Comparison of ENCODE assay signal across 32 cellular contexts in the genomic region with DNA sequence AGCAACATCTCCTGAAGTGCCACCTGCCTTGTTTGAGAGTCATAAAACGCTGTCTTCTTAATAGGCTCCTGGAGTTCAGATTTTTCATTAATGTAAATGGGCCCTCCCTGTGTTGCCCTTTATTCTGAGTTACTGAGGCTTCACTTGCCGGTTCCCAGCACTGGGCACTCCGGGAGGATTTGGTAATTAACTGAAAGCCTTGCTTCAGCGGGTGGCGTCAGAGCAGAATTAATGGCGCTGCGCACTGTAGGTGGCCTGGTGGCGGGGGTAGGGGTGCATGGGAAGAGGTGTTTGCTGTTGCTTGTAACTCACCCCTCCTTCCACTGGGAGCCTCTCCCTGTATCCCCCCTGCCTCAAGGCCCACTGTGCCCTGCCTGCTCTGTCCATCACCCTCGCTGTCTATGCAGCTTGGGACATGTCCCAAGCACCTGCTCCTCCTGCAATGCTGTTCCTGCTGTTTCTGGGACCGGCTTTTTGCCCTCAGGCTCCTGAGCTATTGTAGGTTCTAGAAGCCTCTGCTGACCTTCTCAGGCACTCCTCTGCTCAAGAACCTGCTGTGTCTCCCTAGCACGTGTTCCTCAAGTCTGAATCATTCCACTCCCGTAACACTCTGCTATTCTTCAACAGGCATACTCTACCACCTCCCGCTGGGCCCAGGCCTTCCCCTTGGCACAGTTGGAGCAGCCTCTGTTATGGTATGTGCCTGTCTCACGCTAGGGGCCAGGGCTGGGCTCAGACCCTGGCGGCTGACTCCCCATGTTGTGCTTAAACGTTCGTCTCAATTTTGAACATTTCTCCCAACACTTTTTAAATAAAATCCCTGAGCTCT. TPM values are rescaled to one million over a fixed set of nuclear protein-coding genes. Genes with fewer than 3 reads are reported as not detected.
DNase-seq lines count a peak whose midpoint lies in the region; FAIRE-seq and TF ChIP-seq lines count a peak whose summit lies in the region.
"Had no signal": no experiment of that assay in that cellular context is flagged by ENCODE, and none has a peak within 500 bp of the region (broad histone marks: within the 10 kb centered on the region; RNA-seq: fewer than 3 reads in every experiment).

No MANE protein-coding gene starts in this region.

- H3K9ac ChIP-seq in H1 (replicated peaks in 1 of 4; ENCODE audit: extremely low read depth in 1 of 4, low read depth in 3 of 4, low read length in 3 of 4) (no peak overlapping the region), neuronal stem cell (ENCODE audit: low read depth, low read length, poor library complexity) (no peak overlapping the region)
- H3K9ac ChIP-seq: BLaER1 had no signal

- H4K20me1 ChIP-seq in H1 (replicated peaks in 1 of 2; ENCODE audit: control insufficient read depth in 1 of 2, insufficient read depth in 2 of 2, low read length in 2 of 2) = peaks cover 3 to 4% of the 10 kb centered on the region in 2 experiments
- H4K20me1 ChIP-seq: BLaER1 had no signal

- H3K4me3 ChIP-seq in A673 (ENCODE audit: low read depth, low read length, poor library complexity, severe bottlenecking) = no peak overlapping the region
- H3K4me3 ChIP-seq in H1 (ENCODE audit: extremely low read depth in 1 of 4, insufficient read depth in 2 of 4, low read depth in 3 of 4, low read length in 4 of 4) = no peak overlapping the region
- H3K4me3 ChIP-seq in neuronal stem cell (ENCODE audit: low read length in 2 of 2) = no peak overlapping the region
- no peak overlapping the region for H3K4me3 ChIP-seq in Caco-2 (ENCODE audit: low read depth, low read length)
- H3K4me3 ChIP-seq: BLaER1, heart left ventricle, SJSA1, upper lobe of left lung had no signal

- H3K4me1 Mint-ChIP-seq in Caco-2 (ENCODE audit: low read depth, unreplicated experiment) = peaks cover 13% of the 10 kb centered on the region
- H3K4me1 Mint-ChIP-seq: activated naive CD8-positive, alpha-beta T cell treated with anti-CD3 and anti-CD28 coated beads, Interleukin-2, amount 50 U/mL, for 24 hours; natural killer cell had no signal

- H3K23ac ChIP-seq in H1 (ENCODE audit: insufficient read length) (no peak overlapping the region), neuronal stem cell (ENCODE audit: low read depth, low read length, poor library complexity) (no peak overlapping the region)

- no peak overlapping the region for H2AK5ac ChIP-seq in H1 (ENCODE audit: low read depth, low read length)
- H2AK5ac ChIP-seq in neuronal stem cell (ENCODE audit: low read depth, low read length) = peak overlapping the region; percentile 8

- TF ChIP-seq CTCF in A673 (conservative IDR thresholded peaks at IDR 0.05; ENCODE audit: low read depth, low read length) (no peak), H1 (IDR thresholded peaks at IDR 0.05; ENCODE audit: control extremely low read depth in 1 of 3, insufficient read depth in 1 of 3, low read depth in 1 of 3, low read length in 3 of 3) (no peak), Caco-2 (IDR thresholded peaks at IDR 0.05; ENCODE audit: insufficient read depth in 1 of 2, low read depth in 1 of 2, low read length in 1 of 2, severe bottlenecking in 1 of 2, unreplicated experiment in 1 of 2) (no peak)

- H3K36me3 ChIP-seq in A673 (ENCODE audit: insufficient read depth, low read length, poor library complexity, severe bottlenecking) = no peaks in the 10 kb centered on the region
- no peaks in the 10 kb centered on the region for H3K36me3 ChIP-seq in H1 (ENCODE audit: control insufficient read depth in 2 of 4, insufficient read depth in 4 of 4, low read length in 3 of 4)
- no peaks in the 10 kb centered on the region for H3K36me3 ChIP-seq in neuronal stem cell (replicated peaks in 1 of 2; ENCODE audit: control insufficient read depth in 2 of 2, insufficient read depth in 2 of 2, low read length in 2 of 2)
- H3K36me3 ChIP-seq in Caco-2 (ENCODE audit: control insufficient read depth, insufficient read depth, low read length) = no peaks in the 10 kb centered on the region
- H3K36me3 ChIP-seq: BLaER1, heart left ventricle, SJSA1, upper lobe of left lung had no signal

- TF ChIP-seq EP300 in Ishikawa (IDR thresholded peaks at IDR 0.05; ENCODE audit: borderline replicate concordance) = peak; percentile 74
- no peak for TF ChIP-seq EP300 in H1 (IDR thresholded peaks at IDR 0.05; ENCODE audit: borderline replicate concordance in 1 of 2, low read depth in 2 of 2, low read length in 2 of 2)

- TF ChIP-seq POLR2A in H1 (IDR thresholded peaks at IDR 0.05; ENCODE audit: control extremely low read depth in 1 of 2, low read depth in 2 of 2, low read length in 2 of 2) = no peak

- no peak for FAIRE-seq in H1 (lab: Jason Lieb, UNC)
- FAIRE-seq: GM12891, H54, RCC 7860, TTC549 had no signal

- H2BK12ac ChIP-seq in H1 (ENCODE audit: low read depth, low read length) (no peak overlapping the region), neuronal stem cell (ENCODE audit: low read length) (no peak overlapping the region)

- DNase-seq in A673 (ENCODE audit: low spot score) (peak; percentile 49), H1 (ENCODE audit: low read depth in 1 of 2, low spot score in 2 of 2) (no peak), neuronal stem cell (ENCODE audit: low spot score) (no peak), NCI-H1436 treated with DMSO at 0.1 percent for 48 hours (lab: John Stamatoyannopoulos, UW) (no peak), germinal center (ENCODE audit: low spot score) (no peak), Caco-2 (no peak)
- DNase-seq in activated T-cell treated with anti-CD3 and anti-CD28 coated beads, Interleukin-2, amount 50 U/mL, for 48 hours = no peak
- DNase-seq: ACHN; activated CD8-positive, alpha-beta T cell treated with anti-CD3 and anti-CD28 coated beads, Interleukin-2, amount 10 ng/mL, durations not matched to agents 7 days and 5 days; activated gamma-delta T cell; activated naive CD8-positive, alpha-beta T cell treated with anti-CD3 and anti-CD28 coated beads, Interleukin-2, amount 50 U/mL, for 24 hours; activated T-cell treated with anti-CD3 and anti-CD28 coated beads for 4 hours; cerebellar nuclear complex; DMS79 treated with DMSO at 0.1 percent for 48 hours; heart left ventricle; left cardiac atrium; mesendoderm; natural killer cell; NCI-H1092; NCI-H510A treated with DMSO at 0.1 percent for 48 hours; stimulated activated CD8-positive, alpha-beta memory T cell treated with anti-CD3 and anti-CD28 coated beads, Interleukin-4, amount 100 ng/mL, for 48 hours; T-helper 1 cell; upper lobe of left lung had no signal

- peaks cover 12% of the 10 kb centered on the region for H3K9me3 ChIP-seq in A673 (ENCODE audit: low read depth, low read length, poor library complexity, severe bottlenecking)
- H3K9me3 ChIP-seq in H1 (ENCODE audit: insufficient read depth in 2 of 2, low read depth in 1 of 2, low read length in 1 of 2) = no peaks in the 10 kb centered on the region
- H3K9me3 ChIP-seq in neuronal stem cell (replicated peaks in 1 of 2; ENCODE audit: control insufficient read depth in 2 of 2, insufficient read depth in 1 of 2, low read depth in 1 of 2, low read length in 2 of 2) = peaks cover 0 to 9% of the 10 kb centered on the region in 2 donors
- H3K9me3 ChIP-seq in Caco-2 = no peaks in the 10 kb centered on the region
- H3K9me3 ChIP-seq: SJSA1, upper lobe of left lung had no signal

- no peaks in the 10 kb centered on the region for H3K27me3 ChIP-seq in A673 (replicated peaks; ENCODE audit: insufficient read depth, low read depth, low read length, poor library complexity)
- H3K27me3 ChIP-seq in H1 (replicated peaks in 1 of 4; ENCODE audit: control insufficient read depth in 3 of 4, extremely low read depth in 1 of 4, insufficient read depth in 3 of 4, low read length in 3 of 4) = no peaks in the 10 kb centered on the region
- H3K27me3 ChIP-seq in neuronal stem cell (ENCODE audit: control insufficient read depth in 3 of 3, insufficient read depth in 3 of 3, low read depth in 1 of 3, low read length in 3 of 3) = no peaks in the 10 kb centered on the region
- H3K27me3 ChIP-seq in Caco-2 (replicated peaks; ENCODE audit: control insufficient read depth, insufficient read depth, low read length) = no peaks in the 10 kb centered on the region
- H3K27me3 ChIP-seq: BLaER1, SJSA1, upper lobe of left lung had no signal

- no peak overlapping the region for H3K27ac ChIP-seq in A673 (ENCODE audit: low read depth, low read length, poor library complexity, severe bottlenecking)
- no peak overlapping the region for H3K27ac ChIP-seq in H1 (ENCODE audit: low read depth, low read length)
- no peak overlapping the region for H3K27ac ChIP-seq in neuronal stem cell (replicated peaks; ENCODE audit: low read length)
- H3K27ac ChIP-seq: BLaER1, heart left ventricle, HL-60, SJSA1, upper lobe of left lung had no signal

- H2BK5ac ChIP-seq in H1 (ENCODE audit: low read depth, low read length) (no peak overlapping the region), neuronal stem cell (ENCODE audit: low read length) (peak overlapping the region; percentile 29)

- H2BK120ac ChIP-seq in H1 (replicated peaks; ENCODE audit: low read depth, low read length) (no peak overlapping the region), neuronal stem cell (ENCODE audit: low read depth, low read length) (no peak overlapping the region)

- H3K4me3 Mint-ChIP-seq in Caco-2 (ENCODE audit: unreplicated experiment) = no peak overlapping the region
- H3K4me3 Mint-ChIP-seq: activated CD8-positive, alpha-beta T cell treated with anti-CD3 and anti-CD28 coated beads, Interleukin-2, amount 10 ng/mL, durations not matched to agents 7 days and 5 days; activated naive CD8-positive, alpha-beta T cell treated with anti-CD3 and anti-CD28 coated beads, Interleukin-2, amount 50 U/mL, for 24 hours; natural killer cell had no signal

- H3K18ac ChIP-seq in H1 (ENCODE audit: extremely low read depth, low read length) (no peak overlapping the region), neuronal stem cell (ENCODE audit: low read length) (peak overlapping the region; percentile 40)

- peaks cover 3% of the 10 kb centered on the region for H3K79me1 ChIP-seq in H1 (ENCODE audit: low read depth, low read length)
- no peaks in the 10 kb centered on the region for H3K79me1 ChIP-seq in neuronal stem cell (ENCODE audit: low read depth, low read length)

- peaks cover 65% of the 10 kb centered on the region for H3K36me3 Mint-ChIP-seq in Caco-2 (ENCODE audit: insufficient read depth, unreplicated experiment)
- H3K36me3 Mint-ChIP-seq: natural killer cell had no signal

- H3K79me2 ChIP-seq in H1 (ENCODE audit: control insufficient read depth in 1 of 2, insufficient read depth in 2 of 2, low read length in 2 of 2) = peaks cover 0 to 16% of the 10 kb centered on the region in 2 experiments; a peak in 2 of 4 replicates

- no TSS peak for BruUV-seq in A673 (replicated peaks; lab: Mats Ljungman, UMichigan)
- no TSS peak for BruUV-seq in Caco-2 (replicated peaks; lab: Mats Ljungman, UMichigan)

- WGBS in H1 (ENCODE audit: extremely low coverage in 1 of 2, insufficient coverage in 1 of 2, insufficient read length in 1 of 2, insufficient replicate concordance in 2 of 2, low coverage in 1 of 2, low lambda C conversion rate in 2 of 2, missing lambda C conversion rate in 1 of 2), 2 experiments = 91% methylated on average over 17 of the region's 17 CpGs; no CpG with 5 or more reads in 1 of the 2 experiments
- no CpG with 5 or more reads among the region's 17 CpGs for WGBS in neuronal stem cell (ENCODE audit: extremely low coverage in 2 of 2, insufficient read length in 2 of 2, insufficient replicate concordance in 1 of 2), 2 donors

- no peak overlapping the region for H2BK15ac ChIP-seq in H1 (ENCODE audit: low read length)
- no peak overlapping the region for H2BK15ac ChIP-seq in neuronal stem cell (ENCODE audit: low read length)

- H4K91ac ChIP-seq in H1 (replicated peaks; ENCODE audit: insufficient read length, low read length) (no peak overlapping the region), neuronal stem cell (ENCODE audit: low read depth, low read length, poor library complexity) (no peak overlapping the region)

- H3K27ac Mint-ChIP-seq in Caco-2 (ENCODE audit: unreplicated experiment) = no peak overlapping the region
- H3K27ac Mint-ChIP-seq: activated CD8-positive, alpha-beta T cell treated with anti-CD3 and anti-CD28 coated beads, Interleukin-2, amount 10 ng/mL, durations not matched to agents 7 days and 5 days; activated naive CD8-positive, alpha-beta T cell treated with anti-CD3 and anti-CD28 coated beads, Interleukin-2, amount 50 U/mL, for 24 hours; natural killer cell had no signal

- TF ChIP-seq RAD21 in Ishikawa (IDR thresholded peaks at IDR 0.05; ENCODE audit: low read depth) (peak; percentile 22; the same call in 1 of the 2 replicates), H1 (IDR thresholded peaks at IDR 0.05 in 1 of 2, conservative IDR thresholded peaks at IDR 0.05 in 1 of 2; ENCODE audit: low read depth in 2 of 2, low read length in 2 of 2) (no peak)

- no peaks in the 10 kb centered on the region for H3K23me2 ChIP-seq in H1 (ENCODE audit: low read depth, low read length)

- H3K4me2 ChIP-seq in H1 (ENCODE audit: insufficient read depth in 1 of 2, low read depth in 2 of 2, low read length in 2 of 2) = no peak overlapping the region
- no peak overlapping the region for H3K4me2 ChIP-seq in neuronal stem cell (ENCODE audit: insufficient read depth, low read length, poor library complexity, severe bottlenecking)
- H3K4me2 ChIP-seq: BLaER1 had no signal

- H2BK20ac ChIP-seq in H1 (ENCODE audit: low read length) = no peak overlapping the region

- H4K8ac ChIP-seq in H1 (ENCODE audit: extremely low read depth, insufficient read depth, low read length) = no peak overlapping the region
- H4K8ac ChIP-seq in neuronal stem cell (ENCODE audit: low read depth, low read length) = no peak overlapping the region

- no peaks in the 10 kb centered on the region for H3K9me3 Mint-ChIP-seq in Caco-2 (ENCODE audit: unreplicated experiment)
- H3K9me3 Mint-ChIP-seq: natural killer cell had no signal

- H3K56ac ChIP-seq in H1 (replicated peaks; ENCODE audit: insufficient read length, low read depth, low read length) = no peak overlapping the region

- CTCF ChIA-PET in A673 (lab: Charles Lee) = no interaction called here
- CTCF ChIA-PET in H1 (lab: Charles Lee; ENCODE audit: partially characterized antibody) = interaction anchor here (0.8 to 1.5 kb wide), 6 partner anchors 12 to 42 kb away, joined by 3 to 7 read pairs (median 3); no protein-coding TSS in a partner anchor
- CTCF ChIA-PET in Caco-2 (lab: Charles Lee) = no interaction called here

- intact Hi-C loops in A673 (cut with micrococcal nuclease; ENCODE audit: unreplicated experiment) (no loop called here), Caco-2 (cut with micrococcal nuclease; ENCODE audit: unreplicated experiment) (no loop called here)

- H3K4me1 ChIP-seq in A673 (ENCODE audit: insufficient read depth, low read length, poor library complexity, severe bottlenecking) (peaks cover 9% of the 10 kb centered on the region), H1 (replicated peaks in 1 of 4; ENCODE audit: control insufficient read depth in 3 of 4, insufficient read depth in 4 of 4, low read length in 3 of 4) (peaks cover 0 to 1% (median 0%) of the 10 kb centered on the region in 4 experiments; a peak in 2 of 7 replicates), neuronal stem cell (ENCODE audit: control insufficient read depth in 2 of 2, insufficient read depth in 1 of 2, low read depth in 1 of 2, low read length in 2 of 2) (no peaks in the 10 kb centered on the region), Caco-2 (no peaks in the 10 kb centered on the region; the same call in 1 of the 2 replicates)
- H3K4me1 ChIP-seq: BLaER1, heart left ventricle, SJSA1, upper lobe of left lung had no signal

- POLR2A ChIA-PET in A673 (lab: Charles Lee; ENCODE audit: low non-redundant PET) = no interaction called here
- POLR2A ChIA-PET in H1 (lab: Charles Lee; ENCODE audit: partially characterized antibody) = interaction anchor here (0.9 to 1.3 kb wide), 2 partner anchors 12 to 34 kb away, joined by 3 to 4 read pairs; no protein-coding TSS in a partner anchor
- POLR2A ChIA-PET in Caco-2 (lab: Charles Lee) = interaction anchor here (0.5 to 0.6 kb wide), 2 partner anchors 756 to 1816 kb away, joined by 3 read pairs; no protein-coding TSS in a partner anchor

- H3K4ac ChIP-seq in H1 (replicated peaks; ENCODE audit: insufficient read length, low read depth, low read length) (no peak overlapping the region), neuronal stem cell (ENCODE audit: low read length) (no peak overlapping the region)

- no peaks in the 10 kb centered on the region for H3K27me3 Mint-ChIP-seq in Caco-2 (ENCODE audit: insufficient read depth, unreplicated experiment)

- H4K5ac ChIP-seq in H1 (ENCODE audit: insufficient read length, low read depth, low read length) = no peak overlapping the region

- H3K14ac ChIP-seq in H1 (ENCODE audit: insufficient read length) = no peak overlapping the region
- no peak overlapping the region for H3K14ac ChIP-seq in neuronal stem cell (ENCODE audit: low read length)

- H2AFZ ChIP-seq in H1 (ENCODE audit: low read length) (no peak overlapping the region), neuronal stem cell (ENCODE audit: low read length) (no peak overlapping the region)

RNA-seq across cellular contexts. Expression of a gene that starts 24.4 kb away (rescaled TPM):
- 0.31 TPM in 1 of 2 replicates, not detected in the other for total RNA-seq in A673 (2021)
- 47.7 and 48.7 TPM in 2 replicates for total RNA-seq in H1 (2021; fragmentation: NEBNext Ultra II Directional; extraction: Animal tissue kit (Norgen Biotek cat#: 25700))
- polyA plus RNA-seq in H1 (2011; rRNA removed) = 35.6 and 55.2 TPM in 2 replicates
- 40.7 TPM for polyA plus RNA-seq in H1 (2011; cell fraction: cytosol; rRNA removed)
- polyA plus RNA-seq in H1 (2011; cell fraction: nucleus; rRNA removed) = 71.9 TPM
- polyA plus RNA-seq in H1 (2012, experiment 1 of 2) = 29.6 to 36.8 TPM (median 35.4 TPM) in 4 replicates
- 25.3 TPM for polyA plus RNA-seq in H1 (2012, experiment 2 of 2)
- polyA plus RNA-seq in H1 (2013, experiment 1 of 2) = 28.1 TPM
- 27.7 TPM for polyA plus RNA-seq in H1 (2013, experiment 2 of 2)
- 28.4 and 34.7 TPM in 2 replicates for polyA minus RNA-seq in H1 (2011; rRNA and poly(A)+ RNA removed)
- 22.0 TPM for polyA minus RNA-seq in H1 (2011; cell fraction: cytosol; rRNA and poly(A)+ RNA removed)
- polyA minus RNA-seq in H1 (2011; cell fraction: nucleus; rRNA and poly(A)+ RNA removed) = 33.7 TPM
- 4.1 TPM for polyA plus RNA-seq in neuronal stem cell (2013, experiment 1 of 2)
- polyA plus RNA-seq in neuronal stem cell (2013, experiment 2 of 2) = 4.2 TPM
- 81.5 and 90.5 TPM in 2 replicates for total RNA-seq in Caco-2 (2022)
- total RNA-seq: LHCN-M2, SJSA1 had no signal

Comparison
In these comparisons a context has a peak if more than half of its experiments do, and no peak if none do; other contexts are left out.
1. RNA of a gene that starts 24.4 kb away (total RNA-seq): 81.5 to 90.5 TPM in Caco-2 and 47.7 to 48.7 TPM in H1; 0.31 TPM in A673; every median in the first group is over 10 times any median in the second.